Comparison of ENCODE assay signal across 13 cellular contexts in the genomic region with DNA sequence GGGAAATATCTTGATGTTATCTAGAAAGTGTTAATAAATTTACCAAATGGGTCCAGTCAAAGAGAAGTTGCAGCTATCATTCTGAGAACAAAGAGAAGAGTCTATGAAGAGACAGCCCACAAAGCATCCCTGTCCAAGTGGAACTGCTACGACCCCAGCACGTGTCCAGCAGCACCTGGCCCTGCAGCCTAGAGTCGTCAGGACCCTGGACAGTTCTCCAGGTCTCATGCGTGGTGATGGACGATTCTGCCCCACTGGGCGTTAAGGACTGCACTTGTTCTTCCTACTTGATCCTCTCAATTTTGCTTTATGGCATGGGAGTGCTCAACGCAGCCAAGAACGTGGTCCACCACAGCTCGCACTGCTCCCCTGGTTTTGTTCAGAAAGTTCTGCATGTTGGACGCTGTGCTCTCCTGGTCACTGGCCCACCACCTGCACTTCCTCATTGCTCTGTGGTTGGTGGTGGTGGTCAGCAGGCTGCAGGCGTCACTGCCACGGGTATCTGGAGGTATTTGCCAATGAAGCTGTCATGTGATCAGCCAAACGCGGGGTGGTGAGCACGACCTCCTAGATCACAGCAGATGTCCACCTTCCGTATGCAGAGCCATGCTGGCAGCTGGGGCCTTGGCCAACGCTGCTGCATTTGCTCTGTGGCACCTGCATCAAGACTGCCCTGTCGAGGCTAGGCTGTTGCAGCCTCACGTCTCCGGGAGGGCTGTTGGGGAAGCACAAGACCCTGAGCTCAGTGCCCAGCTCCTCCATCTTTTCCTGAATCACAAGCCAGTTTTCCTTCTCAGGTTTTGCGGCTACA.
DNase-seq lines count a peak whose midpoint lies in the region; ATAC-seq and TF ChIP-seq lines count a peak whose summit lies in the region.
"Had no signal": no experiment of that assay in that cellular context is flagged by ENCODE, and none has a peak within 500 bp of the region (broad histone marks: within the 10 kb centered on the region; RNA-seq: fewer than 3 reads in every experiment).

No MANE protein-coding gene starts in this region.

- dilution Hi-C loops in mammary epithelial cell (cut with HindIII; ENCODE audit: low sequenced_read_pairs) = no loop called here

- DNase-seq in DMS53 (lab: John Stamatoyannopoulos, UW) (peak; percentile 9), DMS53 treated with DMSO at 0.1 percent for 48 hours (lab: John Stamatoyannopoulos, UW; ENCODE audit: unreplicated experiment) (no peak), LoVo (ENCODE audit: low spot score) (peak; percentile 18), mammary epithelial cell (peak; percentile 23), nephron progenitor cell (peak; percentile 85), T-helper 1 cell (no peak)
- DNase-seq: naive thymus-derived CD4-positive, alpha-beta T cell; NCI-H1092 treated with DMSO at 0.1 percent for 48 hours; stimulated activated naive CD4-positive, alpha-beta T cell treated with Interleukin-2 at 50 U/mL for 16 hours; WERI-Rb-1 had no signal

- no peaks in the 10 kb centered on the region for H3K36me3 ChIP-seq in mammary epithelial cell (ENCODE audit: insufficient read depth, low read length)
- H3K36me3 ChIP-seq: HAP-1, WERI-Rb-1 had no signal

- H3K4me3 ChIP-seq in mammary epithelial cell (replicated peaks in 1 of 3; ENCODE audit: insufficient read depth in 1 of 3, low read depth in 2 of 3, low read length in 3 of 3) = no peak overlapping the region
- H3K4me3 ChIP-seq: HAP-1 had no signal

- H3K27ac ChIP-seq in mammary epithelial cell (ENCODE audit: insufficient read depth, low read depth, low read length) = no peak overlapping the region
- H3K27ac ChIP-seq: WERI-Rb-1 had no signal

- CTCF ChIA-PET in mammary epithelial cell (lab: Charles Lee; ENCODE audit: low non-redundant PET) = no interaction called here

- H3K4me3 Mint-ChIP-seq in nephron progenitor cell = no peak overlapping the region
- H3K4me3 Mint-ChIP-seq: naive thymus-derived CD4-positive, alpha-beta T cell had no signal

- TF ChIP-seq CTCF in mammary epithelial cell (conservative IDR thresholded peaks at IDR 0.05 in 1 of 2, IDR thresholded peaks at IDR 0.05 in 1 of 2; ENCODE audit: extremely low read depth in 1 of 2, insufficient read depth in 1 of 2, low read depth in 1 of 2, low read length in 2 of 2) (no peak), nephron progenitor cell (IDR thresholded peaks at IDR 0.05) (no peak)

- 46% methylated on average over 19 of the region's 21 CpGs for WGBS in mammary epithelial cell (ENCODE audit: low coverage, missing lambda C conversion rate)

- H3K27ac Mint-ChIP-seq in nephron progenitor cell = no peak overlapping the region
- H3K27ac Mint-ChIP-seq: naive thymus-derived CD4-positive, alpha-beta T cell had no signal

- H3K4me1 ChIP-seq in mammary epithelial cell (ENCODE audit: insufficient read depth, low read length) = no peaks in the 10 kb centered on the region
- H3K4me1 ChIP-seq: HAP-1 had no signal

- H4K20me1 ChIP-seq in mammary epithelial cell (ENCODE audit: insufficient read depth, low read length) = no peaks in the 10 kb centered on the region

- in situ Hi-C loops in mammary epithelial cell (cut with MboI; ENCODE audit: low sequenced_read_pairs in 2 of 2) = no loop called here

- no peaks in the 10 kb centered on the region for H3K36me3 Mint-ChIP-seq in nephron progenitor cell (ENCODE audit: low read depth)
- H3K36me3 Mint-ChIP-seq: naive thymus-derived CD4-positive, alpha-beta T cell had no signal

- no peaks in the 10 kb centered on the region for H3K79me2 ChIP-seq in mammary epithelial cell (ENCODE audit: insufficient read depth, low read length)

- no peaks in the 10 kb centered on the region for H3K27me3 ChIP-seq in mammary epithelial cell (ENCODE audit: insufficient read depth, low read length)

- H2AFZ ChIP-seq in mammary epithelial cell (ENCODE audit: low read depth, low read length) = no peak overlapping the region

- no peak overlapping the region for H3K9ac ChIP-seq in mammary epithelial cell (ENCODE audit: insufficient read depth, low read length)

- ATAC-seq in GM21423 (IDR thresholded peaks at IDR 0.05; ENCODE audit: unreplicated experiment) = no peak
- ATAC-seq in HG03354 (IDR thresholded peaks at IDR 0.05; ENCODE audit: poor library complexity, severe bottlenecking, unreplicated experiment) = no peak
- ATAC-seq: naive thymus-derived CD4-positive, alpha-beta T cell had no signal

- intact Hi-C loops in mammary epithelial cell (cut with micrococcal nuclease) = no loop called here

- peaks cover 25% of the 10 kb centered on the region for H3K9me3 Mint-ChIP-seq in nephron progenitor cell

- peaks cover 9% of the 10 kb centered on the region for H3K27me3 Mint-ChIP-seq in nephron progenitor cell (ENCODE audit: low read depth, poor library complexity)

- no peak overlapping the region for H3K4me2 ChIP-seq in mammary epithelial cell (ENCODE audit: insufficient read depth, low read depth, low read length)

- H3K9me3 ChIP-seq in mammary epithelial cell (replicated peaks; ENCODE audit: insufficient read depth, low read length) = peaks cover 5% of the 10 kb centered on the region
- H3K9me3 ChIP-seq: HAP-1 had no signal

- BruUV-seq in mammary epithelial cell (replicated peaks; lab: Mats Ljungman, UMichigan) = no TSS peak

- no peaks in the 10 kb centered on the region for H3K4me1 Mint-ChIP-seq in nephron progenitor cell
- H3K4me1 Mint-ChIP-seq: naive thymus-derived CD4-positive, alpha-beta T cell had no signal

Comparison
In these comparisons a context has a peak if more than half of its experiments do, and no peak if none do; other contexts are left out.
1. DNase-seq: peak in DMS53 (single experiment), LoVo (single experiment), mammary epithelial cell (single experiment) and nephron progenitor cell (single experiment); none in DMS53 treated with DMSO at 0.1 percent for 48 hours (single experiment) and T-helper 1 cell (0 of 5).